In genomic region chr4:152779513-152780266, GRCh38 we compare ENCODE assay signal across 1 cellular context.
TF ChIP-seq lines count a peak whose summit lies in the region.

TSS of gene ARFIP1 (plus strand) at chr4:152779954. CDS start at chr4:152829634, 49,680 bp downstream.
TSS of gene TIGD4 (minus strand) at chr4:152779730. CDS start at chr4:152771004, 8,726 bp downstream.

TF ChIP-seq in H1, 55 proteins besides CTCF, POLR2A, EP300 and RAD21:
- TF ChIP-seq PHF8 (conservative IDR thresholded peaks at IDR 0.05; ENCODE audit: low read depth, low read length) (peak; percentile 60), CHD2 (IDR thresholded peaks at IDR 0.05; ENCODE audit: low read length) (no peak), CTBP2 (IDR thresholded peaks at IDR 0.05; ENCODE audit: borderline replicate concordance, insufficient read depth, insufficient read length, low read length) (peak; percentile 67), SIN3A (conservative IDR thresholded peaks at IDR 0.05 in 1 of 2, IDR thresholded peaks at IDR 0.05 in 1 of 2; ENCODE audit: low read depth in 1 of 2, low read length in 2 of 2) (peak; percentile 55 to 92; a peak in 2 of 4 replicates), SP4 (IDR thresholded peaks at IDR 0.05; ENCODE audit: low read length) (no peak; the same call in none of the 2 replicates), HDAC6 (IDR thresholded peaks at IDR 0.05; ENCODE audit: low read depth, low read length) (no peak), JUND (IDR thresholded peaks at IDR 0.05; ENCODE audit: low read length) (no peak), ATF3 (IDR thresholded peaks at IDR 0.05; ENCODE audit: insufficient read depth, low read depth, low read length) (no peak), SRF (IDR thresholded peaks at IDR 0.05; ENCODE audit: low read depth, low read length) (no peak), EZH2 (IDR thresholded peaks at IDR 0.05; ENCODE audit: low read depth, low read length, severe bottlenecking) (no peak), USF2 (IDR thresholded peaks at IDR 0.05; ENCODE audit: low read length) (no peak), KDM4A (IDR thresholded peaks at IDR 0.05; ENCODE audit: low read depth, low read length, severe bottlenecking) (peak; percentile 96), BRCA1 (IDR thresholded peaks at IDR 0.05; ENCODE audit: low read depth, low read length) (no peak), CHD1 (IDR thresholded peaks at IDR 0.05; ENCODE audit: low read depth, low read length) (no peak), SIX5 (IDR thresholded peaks at IDR 0.05; ENCODE audit: low read depth, low read length) (no peak), CREB1 (IDR thresholded peaks at IDR 0.05) (peak; percentile 82), RXRA (IDR thresholded peaks at IDR 0.05; ENCODE audit: insufficient read depth, low read depth, low read length) (no peak), SAP30 (IDR thresholded peaks at IDR 0.05; ENCODE audit: insufficient read depth, insufficient replicate concordance, low read length) (peak; percentile 46), YY1 (IDR thresholded peaks at IDR 0.05; ENCODE audit: low read depth, low read length) (peak; percentile 6; the same call in 1 of the 2 replicates), CHD7 (IDR thresholded peaks at IDR 0.05; ENCODE audit: insufficient replicate concordance, low read length) (no peak), ZNF274 (IDR thresholded peaks at IDR 0.05; ENCODE audit: borderline replicate concordance, extremely low read depth, low read length) (no peak), CEBPB (IDR thresholded peaks at IDR 0.05; ENCODE audit: low read depth, low read length) (no peak), TAF1 (IDR thresholded peaks at IDR 0.05; ENCODE audit: low read depth, low read length) (peak; percentile 80), HDAC2 (IDR thresholded peaks at IDR 0.05; ENCODE audit: borderline replicate concordance in 1 of 2, low read depth in 2 of 2, low read length in 2 of 2) (no peak; a peak in 1 of 4 replicates), RNF2 (IDR thresholded peaks at IDR 0.05; ENCODE audit: borderline replicate concordance, low read depth, low read length, missing control alignments, poor library complexity, severe bottlenecking) (no peak), NANOG (IDR thresholded peaks at IDR 0.05; ENCODE audit: insufficient read depth, low read depth, low read length, poor library complexity, severe bottlenecking) (no peak), FOSL1 (IDR thresholded peaks at IDR 0.05; ENCODE audit: insufficient read depth, low read depth, low read length) (no peak), BACH1 (IDR thresholded peaks at IDR 0.05; ENCODE audit: low read length) (no peak), TBP (IDR thresholded peaks at IDR 0.05; ENCODE audit: low read depth, low read length) (peak; percentile 73), GTF2F1 (IDR thresholded peaks at IDR 0.05; ENCODE audit: borderline replicate concordance, low read depth, low read length) (peak; percentile 70; the same call in 1 of the 2 replicates), ASH2L (IDR thresholded peaks at IDR 0.05; ENCODE audit: low read length) (peak; percentile 96), EGR1 (IDR thresholded peaks at IDR 0.05; ENCODE audit: borderline replicate concordance, low read depth, low read length) (no peak), RFX5 (IDR thresholded peaks at IDR 0.05; ENCODE audit: borderline replicate concordance, low read depth, low read length) (no peak), GABPA (IDR thresholded peaks at IDR 0.05; ENCODE audit: borderline replicate concordance, insufficient read depth, low read length) (peak; percentile 93), POU5F1 (IDR thresholded peaks at IDR 0.05; ENCODE audit: low read depth, low read length) (no peak), POLR2AphosphoS5 (IDR thresholded peaks at IDR 0.05; ENCODE audit: low read depth, low read length) (0 out of 2 replicates have a peak, but pooled peaks have one; percentile 75), JUN (IDR thresholded peaks at IDR 0.05; ENCODE audit: low read depth, low read length) (no peak), KDM5A (IDR thresholded peaks at IDR 0.05; ENCODE audit: low read length) (no peak), ATF2 (IDR thresholded peaks at IDR 0.05; ENCODE audit: low read length) (no peak; the same call in 1 of the 2 replicates), SIRT6 (IDR thresholded peaks at IDR 0.05; ENCODE audit: low read length) (no peak), NRF1 (IDR thresholded peaks at IDR 0.05; ENCODE audit: low read depth, low read length) (no peak), TEAD4 (IDR thresholded peaks at IDR 0.05; ENCODE audit: low read depth, low read length) (no peak; the same call in 1 of the 2 replicates), SP2 (IDR thresholded peaks at IDR 0.05; ENCODE audit: low read length) (peak; percentile 42; the same call in 1 of the 2 replicates), MAFK (IDR thresholded peaks at IDR 0.05; ENCODE audit: low read depth, low read length) (no peak), SP1 (IDR thresholded peaks at IDR 0.05; ENCODE audit: low read depth, low read length) (peak; percentile 57), CBX5 (IDR thresholded peaks at IDR 0.05; ENCODE audit: low read depth, low read length) (no peak), SUZ12 (IDR thresholded peaks at IDR 0.05; ENCODE audit: low read length) (no peak), CBX8 (IDR thresholded peaks at IDR 0.05; ENCODE audit: borderline replicate concordance, low read depth, low read length) (no peak), TCF12 (IDR thresholded peaks at IDR 0.05; ENCODE audit: low read depth, low read length) (no peak), TAF7 (optimal IDR thresholded peaks at IDR 0.05; ENCODE audit: borderline replicate concordance, low read depth, low read length) (peak; percentile 41), RBBP5 (IDR thresholded peaks at IDR 0.05; ENCODE audit: borderline replicate concordance, low read depth, low read length) (peak; percentile 71; the same call in 1 of the 2 replicates), E2F6 (IDR thresholded peaks at IDR 0.05) (no peak; the same call in 1 of the 2 replicates), KDM1A (IDR thresholded peaks at IDR 0.05; ENCODE audit: borderline replicate concordance, low read length) (no peak; the same call in 1 of the 2 replicates), BCL11A (IDR thresholded peaks at IDR 0.05; ENCODE audit: low read depth in 2 of 2, low read length in 2 of 2) (no peak)
- TF ChIP-seq, protein P1, sequence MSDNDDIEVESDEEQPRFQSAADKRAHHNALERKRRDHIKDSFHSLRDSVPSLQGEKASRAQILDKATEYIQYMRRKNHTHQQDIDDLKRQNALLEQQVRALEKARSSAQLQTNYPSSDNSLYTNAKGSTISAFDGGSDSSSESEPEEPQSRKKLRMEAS (IDR thresholded peaks at IDR 0.05): no peak
